Comparison of ENCODE assay signal across 31 cellular contexts in the genomic region with DNA sequence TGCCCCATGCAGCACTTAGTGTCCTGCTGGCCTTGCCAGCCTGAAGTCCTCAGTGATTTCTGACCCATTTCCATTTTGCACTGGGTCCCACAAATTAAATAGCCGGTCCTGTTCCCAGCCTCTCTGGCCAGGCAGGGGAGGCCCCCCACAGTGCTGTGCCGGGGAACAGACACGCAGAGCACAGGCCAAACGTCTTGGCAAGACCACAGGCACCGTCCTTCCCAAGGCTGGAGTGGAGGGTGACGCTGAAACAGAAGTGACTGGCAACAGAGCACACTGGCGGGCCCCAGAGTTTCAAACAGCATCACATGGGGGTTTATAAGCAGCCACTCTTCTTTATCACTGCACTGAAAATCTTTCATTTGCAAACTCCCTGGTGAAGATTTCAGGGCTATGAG. TPM values are rescaled to one million over a fixed set of nuclear protein-coding genes. Genes with fewer than 3 reads are reported as not detected.
DNase-seq lines count a peak whose midpoint lies in the region; ATAC-seq and TF ChIP-seq lines count a peak whose summit lies in the region.
"Had no signal": no experiment of that assay in that cellular context is flagged by ENCODE, and none has a peak within 500 bp of the region (broad histone marks: within the 10 kb centered on the region; RNA-seq: fewer than 3 reads in every experiment).

No MANE protein-coding gene starts in this region.

- peaks cover 7% of the 10 kb centered on the region for H3K4me1 ChIP-seq in CD4-positive, CD25-positive, alpha-beta regulatory T cell (ENCODE audit: control insufficient read depth, insufficient read depth, low read length, poor library complexity, severe bottlenecking)
- no peaks in the 10 kb centered on the region for H3K4me1 ChIP-seq in left lung

- no peak overlapping the region for H3K4me3 ChIP-seq in CD4-positive, CD25-positive, alpha-beta regulatory T cell (ENCODE audit: low read depth, low read length)
- no peak overlapping the region for H3K4me3 ChIP-seq in left lung
- H3K4me3 ChIP-seq: BLaER1, K562, SK-N-MC had no signal

- H3K36me3 ChIP-seq in CD4-positive, CD25-positive, alpha-beta regulatory T cell (ENCODE audit: control insufficient read depth, insufficient read depth, low read length), result no peaks in the 10 kb centered on the region
- no peaks in the 10 kb centered on the region for H3K36me3 ChIP-seq in left lung
- H3K36me3 ChIP-seq: BLaER1 had no signal

- H3K27ac Mint-ChIP-seq in CD4-positive, CD25-positive, alpha-beta regulatory T cell, result peak overlapping the region; percentile 0 to 76 (median 30)
- H3K27ac Mint-ChIP-seq in activated T-helper 2 cell treated with anti-CD3 and anti-CD28 coated beads, Interferon-gamma antibody, Interleukin-2, Interleukin-4, amounts not matched to agents 10 μg/mL and 5 μg/mL and 100 μg/mL, durations not matched to agents 14 hours and 24 hours and 36 hours, result peak overlapping the region; percentile 50
- H3K27ac Mint-ChIP-seq: activated CD8-positive, alpha-beta T cell treated with anti-CD3 and anti-CD28 coated beads for 36 hours; memory B cell; T-helper 1 cell treated with Interleukin-12 subunit alpha and Interleukin-12 subunit beta and Interleukin-4 antibody, amounts not matched to agents 30 μg/mL and 1 μg/mL, for 36 hours had no signal

- H3K9me3 Mint-ChIP-seq in CD4-positive, CD25-positive, alpha-beta regulatory T cell, result peaks cover 0 to 3% (median 0%) of the 10 kb centered on the region in 7 donors
- H3K9me3 Mint-ChIP-seq in activated T-helper 2 cell treated with anti-CD3 and anti-CD28 coated beads, Interferon-gamma antibody, Interleukin-2, Interleukin-4, amounts not matched to agents 10 μg/mL and 5 μg/mL and 100 μg/mL, durations not matched to agents 14 hours and 24 hours and 36 hours, result no peaks in the 10 kb centered on the region
- H3K9me3 Mint-ChIP-seq: activated CD8-positive, alpha-beta T cell treated with anti-CD3 and anti-CD28 coated beads for 36 hours; memory B cell; T-helper 1 cell treated with Interleukin-12 subunit alpha and Interleukin-12 subunit beta and Interleukin-4 antibody, amounts not matched to agents 30 μg/mL and 1 μg/mL, for 36 hours had no signal

- H3K9me3 ChIP-seq in CD4-positive, CD25-positive, alpha-beta regulatory T cell (ENCODE audit: control insufficient read depth in 2 of 2, low read length in 2 of 2), result no peaks in the 10 kb centered on the region
- no peaks in the 10 kb centered on the region for H3K9me3 ChIP-seq in left lung
- H3K9me3 ChIP-seq: BLaER1 had no signal

- H3K36me3 Mint-ChIP-seq in CD4-positive, CD25-positive, alpha-beta regulatory T cell, result no peaks in the 10 kb centered on the region
- no peaks in the 10 kb centered on the region for H3K36me3 Mint-ChIP-seq in activated T-helper 2 cell treated with anti-CD3 and anti-CD28 coated beads, Interferon-gamma antibody, Interleukin-2, Interleukin-4, amounts not matched to agents 10 μg/mL and 5 μg/mL and 100 μg/mL, durations not matched to agents 14 hours and 24 hours and 36 hours (ENCODE audit: low read depth)
- H3K36me3 Mint-ChIP-seq: memory B cell had no signal

- no peak for ATAC-seq in CD4-positive, CD25-positive, alpha-beta regulatory T cell (ENCODE audit: low read depth in 2 of 2)
- ATAC-seq in left cardiac atrium, result peak; percentile 70 to 81
- no peak for ATAC-seq in left lung
- no peak for ATAC-seq in stimulated activated naive CD8-positive, alpha-beta T cell treated with anti-CD3 and anti-CD28 coated beads, Interleukin-15, Interleukin-2, amounts not matched to agents 100 U/mL and 50 U/mL, for 24 hours
- ATAC-seq: K562 had no signal

- TF ChIP-seq CTCF in left lung (IDR thresholded peaks at IDR 0.05), result no peak

- H3K4me1 Mint-ChIP-seq in CD4-positive, CD25-positive, alpha-beta regulatory T cell, result peaks cover 13 to 58% (median 23%) of the 10 kb centered on the region in 4 donors
- H3K4me1 Mint-ChIP-seq in activated T-helper 2 cell treated with anti-CD3 and anti-CD28 coated beads, Interferon-gamma antibody, Interleukin-2, Interleukin-4, amounts not matched to agents 10 μg/mL and 5 μg/mL and 100 μg/mL, durations not matched to agents 14 hours and 24 hours and 36 hours (ENCODE audit: low read depth), result peaks cover 13% of the 10 kb centered on the region
- H3K4me1 Mint-ChIP-seq: memory B cell had no signal

- H3K27me3 Mint-ChIP-seq in CD4-positive, CD25-positive, alpha-beta regulatory T cell, result no peaks in the 10 kb centered on the region
- H3K27me3 Mint-ChIP-seq in activated T-helper 2 cell treated with anti-CD3 and anti-CD28 coated beads, Interferon-gamma antibody, Interleukin-2, Interleukin-4, amounts not matched to agents 10 μg/mL and 5 μg/mL and 100 μg/mL, durations not matched to agents 14 hours and 24 hours and 36 hours (ENCODE audit: low read depth), result no peaks in the 10 kb centered on the region
- H3K27me3 Mint-ChIP-seq: activated CD8-positive, alpha-beta T cell treated with anti-CD3 and anti-CD28 coated beads for 36 hours had no signal

- DNase-seq in CD4-positive, CD25-positive, alpha-beta regulatory T cell, result no peak
- DNase-seq in activated T-helper 2 cell treated with anti-CD3 and anti-CD28 coated beads, Interferon-gamma antibody, Interleukin-2, Interleukin-4, amounts not matched to agents 10 μg/mL and 5 μg/mL and 100 μg/mL, durations not matched to agents 14 hours and 24 hours and 36 hours (ENCODE audit: low spot score), result no peak
- DNase-seq in left cardiac atrium (no peak), nucleus accumbens (lab: John Stamatoyannopoulos, UW) (peak in 33 of 56 donors; percentile 12 to 75 (median 37)), left lung (no peak), AG20443 (ENCODE audit: low spot score) (no peak)
- DNase-seq in stimulated activated CD4-positive, alpha-beta T cell treated with anti-CD3 and anti-CD28 coated beads, Interleukin-4, amount 100 ng/mL, for 1 hour, result no peak
- DNase-seq in stimulated activated naive CD8-positive, alpha-beta T cell treated with anti-CD3 and anti-CD28 coated beads, Interleukin-15, Interleukin-2, amounts not matched to agents 100 U/mL and 50 U/mL, for 24 hours, result no peak
- DNase-seq: ACHN; activated CD4-positive, CD25-positive, alpha-beta regulatory T cell treated with anti-CD3 and anti-CD28 coated beads, Interleukin-2, amount 50 U/mL, for 72 hours; activated CD8-positive, alpha-beta T cell treated with anti-CD3 and anti-CD28 coated beads for 36 hours; activated gamma-delta T cell; Calu3; DMS79 treated with DMSO at 0.1 percent for 48 hours; effector CD4-positive, alpha-beta T cell; HCEC 1CT; kidney glomerular epithelial cell; NCI-H1105; NCI-H1930; NCI-H2227 treated with DMSO at 0.1 percent for 48 hours; stimulated activated CD4-positive, alpha-beta T cell treated with anti-CD3 and anti-CD28 coated beads, Interleukin-2, amount 100 ng/mL, for 24 hours had no signal

- H3K27me3 ChIP-seq in CD4-positive, CD25-positive, alpha-beta regulatory T cell (ENCODE audit: control insufficient read depth, insufficient read depth, low read length), result no peaks in the 10 kb centered on the region
- no peaks in the 10 kb centered on the region for H3K27me3 ChIP-seq in left lung
- H3K27me3 ChIP-seq: BLaER1 had no signal

- intact Hi-C loops in activated T-helper 2 cell treated with anti-CD3 and anti-CD28 coated beads, Interferon-gamma antibody, Interleukin-2, Interleukin-4, amounts not matched to agents 10 μg/mL and 5 μg/mL and 100 μg/mL, durations not matched to agents 14 hours and 24 hours and 36 hours (cut with micrococcal nuclease), result no loop called here
- intact Hi-C loops in left cardiac atrium (cut with DNase I), result no loop called here
- intact Hi-C loops in left lung (cut with DNase I), result no loop called here

- H3K4me3 Mint-ChIP-seq in CD4-positive, CD25-positive, alpha-beta regulatory T cell, result peak overlapping the region in 1 of 4 donors; percentile 2
- no peak overlapping the region for H3K4me3 Mint-ChIP-seq in activated T-helper 2 cell treated with anti-CD3 and anti-CD28 coated beads, Interferon-gamma antibody, Interleukin-2, Interleukin-4, amounts not matched to agents 10 μg/mL and 5 μg/mL and 100 μg/mL, durations not matched to agents 14 hours and 24 hours and 36 hours (ENCODE audit: low read depth)
- H3K4me3 Mint-ChIP-seq: activated CD8-positive, alpha-beta T cell treated with anti-CD3 and anti-CD28 coated beads for 36 hours; memory B cell; T-helper 1 cell treated with Interleukin-12 subunit alpha and Interleukin-12 subunit beta and Interleukin-4 antibody, amounts not matched to agents 30 μg/mL and 1 μg/mL, for 36 hours had no signal

- no peak overlapping the region for H3K27ac ChIP-seq in CD4-positive, CD25-positive, alpha-beta regulatory T cell (ENCODE audit: insufficient read depth, low read length, poor library complexity, severe bottlenecking)
- H3K27ac ChIP-seq in left lung, result no peak overlapping the region
- H3K27ac ChIP-seq: BLaER1, epithelial cell of prostate, RWPE1, SK-N-MC had no signal

RNA-seq across cellular contexts. Expression of gene EDAR, which starts 52.2 kb away (rescaled TPM):
- total RNA-seq in CD4-positive, CD25-positive, alpha-beta regulatory T cell, result 3.2 TPM
- polyA plus RNA-seq in CD4-positive, CD25-positive, alpha-beta regulatory T cell, result 1 to 10 TPM; 1.4 to 6.7 (median 2.6) TPM
- total RNA-seq in activated T-helper 2 cell treated with anti-CD3 and anti-CD28 coated beads, Interferon-gamma antibody, Interleukin-2, Interleukin-4, amounts not matched to agents 10 μg/mL and 5 μg/mL and 100 μg/mL, durations not matched to agents 14 hours and 24 hours and 36 hours, result 0.11 TPM in 2 replicates
- total RNA-seq in left cardiac atrium (under 1 TPM in 1 of 2 donors, not detected in 1; 0.06 TPM), left lung (under 1 TPM in 1 of 2 donors, not detected in 1; 0.47 TPM)
- total RNA-seq: Calu3, K562, M059J, myocyte, osteocyte had no signal

Comparison
In these comparisons a context has a peak if more than half of its experiments do, and no peak if none do; other contexts are left out.
1. ATAC-seq: peak in left cardiac atrium (2 of 2); none in CD4-positive, CD25-positive, alpha-beta regulatory T cell (0 of 2), left lung (single experiment) and stimulated activated naive CD8-positive, alpha-beta T cell treated with anti-CD3 and anti-CD28 coated beads, Interleukin-15, Interleukin-2, amounts not matched to agents 100 U/mL and 50 U/mL, for 24 hours (single experiment).
2. DNase-seq: peak in nucleus accumbens (33 of 56); none in CD4-positive, CD25-positive, alpha-beta regulatory T cell (0 of 3), activated T-helper 2 cell treated with anti-CD3 and anti-CD28 coated beads, Interferon-gamma antibody, Interleukin-2, Interleukin-4, amounts not matched to agents 10 μg/mL and 5 μg/mL and 100 μg/mL, durations not matched to agents 14 hours and 24 hours and 36 hours (single experiment), left cardiac atrium (single experiment), stimulated activated CD4-positive, alpha-beta T cell treated with anti-CD3 and anti-CD28 coated beads, Interleukin-4, amount 100 ng/mL, for 1 hour (single experiment), left lung (0 of 2), AG20443 (single experiment) and stimulated activated naive CD8-positive, alpha-beta T cell treated with anti-CD3 and anti-CD28 coated beads, Interleukin-15, Interleukin-2, amounts not matched to agents 100 U/mL and 50 U/mL, for 24 hours (single experiment).